38 cellular contexts compared by ENCODE assay signal in the genomic region with DNA sequence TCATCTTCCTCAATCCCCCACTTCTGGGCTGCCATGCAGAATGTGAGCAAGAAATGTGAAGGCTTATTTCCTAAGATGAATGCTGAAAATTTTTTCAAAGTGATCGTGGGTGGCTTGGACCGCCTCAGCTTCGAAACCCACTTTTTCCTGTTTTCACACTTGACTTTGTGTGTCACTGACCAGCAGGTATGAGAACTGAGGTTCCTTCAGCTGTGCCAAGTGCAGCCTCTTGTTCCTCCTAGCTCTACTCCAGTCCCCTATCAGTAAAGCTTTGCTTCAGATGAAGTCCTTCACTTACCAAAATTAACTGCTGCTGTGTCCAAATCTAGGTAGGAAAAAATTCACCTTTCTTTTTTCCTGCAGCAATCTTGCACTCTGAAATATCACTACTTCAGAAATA.
"Had no signal": no experiment of that assay in that cellular context is flagged by ENCODE, and none has a peak within 500 bp of the region (broad histone marks: within the 10 kb centered on the region; RNA-seq: fewer than 3 reads in every experiment).

No MANE protein-coding gene starts in this region.

- H3K27me3 ChIP-seq: adrenal gland, cardiac muscle cell had no signal

- H3K27ac Mint-ChIP-seq: activated B cell treated with CpG ODN at 0.5 μM for 24 hours; activated CD4-positive, alpha-beta memory T cell treated with anti-CD3 and anti-CD28 coated beads for 36 hours; activated CD4-positive, alpha-beta T cell treated with anti-CD3 and anti-CD28 coated beads, Interleukin-2, amount 10 ng/mL, durations not matched to agents 24 days and 14 days; activated CD8-positive, alpha-beta T cell treated with anti-CD3 and anti-CD28 coated beads for 36 hours; activated naive CD4-positive, alpha-beta T cell treated with anti-CD3 and anti-CD28 coated beads for 36 hours; activated naive CD4-positive, alpha-beta T cell treated with anti-CD3 and anti-CD28 coated beads, Interleukin-2, amount 50 U/mL, for 72 hours; activated naive CD8-positive, alpha-beta T cell treated with anti-CD3 and anti-CD28 coated beads for 36 hours; activated T-cell treated with anti-CD3 and anti-CD28 coated beads, Interleukin-2, amount 50 U/mL, for 72 hours; activated T-helper 1 cell treated with anti-CD3 and anti-CD28 coated beads, Interleukin-12 subunit alpha, Interleukin-12 subunit beta, Interleukin-2, Interleukin-4 antibody, amounts not matched to agents 30 ng/mL and 10 ng/mL and 1 ng/mL, durations not matched to agents 14 hours and 24 hours and 36 hours; activated T-helper 17 cell treated with anti-CD3 and anti-CD28 coated beads, Interleukin-2, amount 50 U/mL, for 72 hours; brain; T-helper 1 cell treated with Interleukin-12 subunit alpha and Interleukin-12 subunit beta and Interleukin-4 antibody, amounts not matched to agents 30 μg/mL and 1 μg/mL, for 36 hours; T-helper 2 cell treated with Interferon-gamma antibody and Interleukin-4, amounts not matched to agents 5 μg/mL and 100 μg/mL, for 36 hours had no signal

- H3K9me3 Mint-ChIP-seq: activated B cell treated with CpG ODN at 0.5 μM for 24 hours; activated CD4-positive, alpha-beta memory T cell treated with anti-CD3 and anti-CD28 coated beads for 36 hours; activated CD4-positive, alpha-beta T cell treated with anti-CD3 and anti-CD28 coated beads, Interleukin-2, amount 10 ng/mL, durations not matched to agents 24 days and 14 days; activated CD8-positive, alpha-beta T cell treated with anti-CD3 and anti-CD28 coated beads for 36 hours; activated naive CD4-positive, alpha-beta T cell treated with anti-CD3 and anti-CD28 coated beads for 36 hours; activated naive CD4-positive, alpha-beta T cell treated with anti-CD3 and anti-CD28 coated beads, Interleukin-2, amount 50 U/mL, for 72 hours; activated naive CD8-positive, alpha-beta T cell treated with anti-CD3 and anti-CD28 coated beads for 36 hours; activated T-cell treated with anti-CD3 and anti-CD28 coated beads, Interleukin-2, amount 50 U/mL, for 4 hours; activated T-cell treated with anti-CD3 and anti-CD28 coated beads, Interleukin-2, amount 50 U/mL, for 72 hours; activated T-helper 1 cell treated with anti-CD3 and anti-CD28 coated beads, Interleukin-12 subunit alpha, Interleukin-12 subunit beta, Interleukin-2, Interleukin-4 antibody, amounts not matched to agents 30 ng/mL and 10 ng/mL and 1 ng/mL, durations not matched to agents 14 hours and 24 hours and 36 hours; activated T-helper 17 cell treated with anti-CD3 and anti-CD28 coated beads, Interleukin-2, amount 50 U/mL, for 72 hours; T-helper 1 cell treated with Interleukin-12 subunit alpha and Interleukin-12 subunit beta and Interleukin-4 antibody, amounts not matched to agents 30 μg/mL and 1 μg/mL, for 36 hours; T-helper 2 cell treated with Interferon-gamma antibody and Interleukin-4, amounts not matched to agents 5 μg/mL and 100 μg/mL, for 36 hours had no signal

- ATAC-seq: activated CD8-positive, alpha-beta T cell treated with anti-CD3 and anti-CD28 coated beads for 36 hours; activated naive CD4-positive, alpha-beta T cell treated with anti-CD3 and anti-CD28 coated beads, Interleukin-2, amount 50 U/mL, for 72 hours; activated T-cell treated with anti-CD3 and anti-CD28 coated beads, Interleukin-2, amount 50 U/mL, for 4 hours; activated T-cell treated with anti-CD3 and anti-CD28 coated beads, Interleukin-2, amount 50 U/mL, for 72 hours; activated T-helper 17 cell treated with anti-CD3 and anti-CD28 coated beads, Interleukin-2, amount 50 U/mL, for 72 hours had no signal

- FAIRE-seq: astrocyte, bronchial epithelial cell, TTC549 had no signal

- H3K4me1 ChIP-seq: adrenal gland had no signal

- H3K9me3 ChIP-seq: adrenal gland had no signal

- H3K36me3 Mint-ChIP-seq: activated CD4-positive, alpha-beta memory T cell treated with anti-CD3 and anti-CD28 coated beads for 36 hours; activated naive CD4-positive, alpha-beta T cell treated with anti-CD3 and anti-CD28 coated beads, Interleukin-2, amount 50 U/mL, for 72 hours; activated naive CD8-positive, alpha-beta T cell treated with anti-CD3 and anti-CD28 coated beads for 36 hours; brain had no signal

- H3K4me3 ChIP-seq: adrenal gland, cardiac muscle cell had no signal

- H3K27me3 Mint-ChIP-seq: activated CD4-positive, alpha-beta memory T cell treated with anti-CD3 and anti-CD28 coated beads for 36 hours; activated CD4-positive, alpha-beta T cell treated with anti-CD3 and anti-CD28 coated beads, Interleukin-2, amount 10 ng/mL, durations not matched to agents 24 days and 14 days; activated CD8-positive, alpha-beta T cell treated with anti-CD3 and anti-CD28 coated beads for 36 hours; activated naive CD8-positive, alpha-beta T cell treated with anti-CD3 and anti-CD28 coated beads for 36 hours; activated T-helper 17 cell treated with anti-CD3 and anti-CD28 coated beads, Interleukin-2, amount 50 U/mL, for 72 hours; central memory CD8-positive, alpha-beta T cell had no signal

- H3K4me1 Mint-ChIP-seq: activated B cell treated with CpG ODN at 0.5 μM for 24 hours; activated CD4-positive, alpha-beta T cell treated with anti-CD3 and anti-CD28 coated beads, Interleukin-2, amount 10 ng/mL, durations not matched to agents 24 days and 14 days; activated naive CD8-positive, alpha-beta T cell treated with anti-CD3 and anti-CD28 coated beads for 36 hours; activated T-helper 17 cell treated with anti-CD3 and anti-CD28 coated beads, Interleukin-2, amount 50 U/mL, for 72 hours; brain; central memory CD8-positive, alpha-beta T cell had no signal

- H3K36me3 ChIP-seq: adrenal gland, cardiac muscle cell had no signal

- H3K27ac ChIP-seq: adrenal gland, cardiac muscle cell, VCaP had no signal

- H3K4me3 Mint-ChIP-seq: activated B cell treated with CpG ODN at 0.5 μM for 24 hours; activated CD4-positive, alpha-beta memory T cell treated with anti-CD3 and anti-CD28 coated beads for 36 hours; activated CD4-positive, alpha-beta T cell treated with anti-CD3 and anti-CD28 coated beads, Interleukin-2, amount 10 ng/mL, durations not matched to agents 24 days and 14 days; activated CD8-positive, alpha-beta T cell treated with anti-CD3 and anti-CD28 coated beads for 36 hours; activated naive CD4-positive, alpha-beta T cell treated with anti-CD3 and anti-CD28 coated beads for 36 hours; activated naive CD8-positive, alpha-beta T cell treated with anti-CD3 and anti-CD28 coated beads for 36 hours; activated T-cell treated with anti-CD3 and anti-CD28 coated beads, Interleukin-2, amount 50 U/mL, for 4 hours; activated T-cell treated with anti-CD3 and anti-CD28 coated beads, Interleukin-2, amount 50 U/mL, for 72 hours; activated T-helper 1 cell treated with anti-CD3 and anti-CD28 coated beads, Interleukin-12 subunit alpha, Interleukin-12 subunit beta, Interleukin-2, Interleukin-4 antibody, amounts not matched to agents 30 ng/mL and 10 ng/mL and 1 ng/mL, durations not matched to agents 14 hours and 24 hours and 36 hours; activated T-helper 17 cell treated with anti-CD3 and anti-CD28 coated beads, Interleukin-2, amount 50 U/mL, for 72 hours; brain; central memory CD8-positive, alpha-beta T cell; T-helper 1 cell treated with Interleukin-12 subunit alpha and Interleukin-12 subunit beta and Interleukin-4 antibody, amounts not matched to agents 30 μg/mL and 1 μg/mL, for 36 hours; T-helper 2 cell treated with Interferon-gamma antibody and Interleukin-4, amounts not matched to agents 5 μg/mL and 100 μg/mL, for 36 hours had no signal

- DNase-seq: activated B cell treated with CpG ODN at 0.5 μM for 24 hours; activated CD4-positive, alpha-beta memory T cell treated with anti-CD3 and anti-CD28 coated beads for 36 hours; activated CD4-positive, alpha-beta T cell treated with anti-CD3 and anti-CD28 coated beads for 4 hours; activated CD4-positive, alpha-beta T cell treated with anti-CD3 and anti-CD28 coated beads, Interleukin-2, amount 10 ng/mL, durations not matched to agents 24 days and 14 days; activated CD4-positive, alpha-beta T cell treated with anti-CD3 and anti-CD28 coated beads, Interleukin-2, amount 50 U/mL, for 1 hour; activated CD4-positive, alpha-beta T cell treated with anti-CD3 and anti-CD28 coated beads, Interleukin-2, amount 50 U/mL, for 4 hours; activated CD4-positive, CD25-positive, alpha-beta regulatory T cell treated with anti-CD3 and anti-CD28 coated beads, Interleukin-2, amount 50 U/mL, for 72 hours; activated CD8-positive, alpha-beta memory T cell treated with anti-CD3 and anti-CD28 coated beads, Interleukin-2, amount 50 U/mL, for 4 hours; activated CD8-positive, alpha-beta T cell treated with anti-CD3 and anti-CD28 coated beads for 36 hours; activated effector memory CD4-positive, alpha-beta T cell treated with anti-CD3 and anti-CD28 coated beads, Interleukin-2, amount 50 U/mL, for 16 hours; activated gamma-delta T cell treated with Interleukin-2 at 50 U/mL for 16 hours; activated naive CD4-positive, alpha-beta T cell; activated naive CD4-positive, alpha-beta T cell treated with anti-CD3 and anti-CD28 coated beads for 36 hours; activated naive CD4-positive, alpha-beta T cell treated with anti-CD3 and anti-CD28 coated beads, Interleukin-2, amount 50 U/mL, for 16 hours; activated naive CD8-positive, alpha-beta T cell treated with anti-CD3 and anti-CD28 coated beads for 36 hours; activated T-cell treated with anti-CD3 and anti-CD28 coated beads for 4 hours; activated T-cell treated with anti-CD3 and anti-CD28 coated beads, Interleukin-2, amount 50 U/mL, for 1 hour; activated T-cell treated with anti-CD3 and anti-CD28 coated beads, Interleukin-2, amount 50 U/mL, for 4 hours; activated T-cell treated with anti-CD3 and anti-CD28 coated beads, Interleukin-2, amount 50 U/mL, for 72 hours; adrenal gland; amniotic stem cell; aorta; caudate nucleus; cerebellar nuclear complex; T-helper 2 cell; T-helper 9 cell had no signal
